In genomic region chr1:3468236-3469103, GRCh38 we compare ENCODE assay signal across 25 cellular contexts. TPM values are rescaled to one million over a fixed set of nuclear protein-coding genes. Genes with fewer than 3 reads are reported as not detected.
DNase-seq lines count a peak whose midpoint lies in the region; ATAC-seq, FAIRE-seq and TF ChIP-seq lines count a peak whose summit lies in the region.
"Had no signal": no experiment of that assay in that cellular context is flagged by ENCODE, and none has a peak within 500 bp of the region (broad histone marks: within the 10 kb centered on the region; RNA-seq: fewer than 3 reads in every experiment).

No MANE protein-coding gene starts in this region.

- no peak overlapping the region for H3K4me2 ChIP-seq in HepG2 (ENCODE audit: low read depth, low read length)

- TF ChIP-seq EP300 in HepG2 (IDR thresholded peaks at IDR 0.05; ENCODE audit: low read depth in 2 of 2, low read length in 2 of 2) (no peak), HepG2 (CRISPR knock-in tag; IDR thresholded peaks at IDR 0.05; ENCODE audit: borderline replicate concordance) (no peak)

- H2AFZ ChIP-seq in HepG2 (ENCODE audit: low read length), result no peak overlapping the region

- no peak overlapping the region for H3K4me3 Mint-ChIP-seq in activated CD4-positive, alpha-beta T cell treated with anti-CD3 and anti-CD28 coated beads for 36 hours
- no peak overlapping the region for H3K4me3 Mint-ChIP-seq in HFFc6
- H3K4me3 Mint-ChIP-seq: activated CD4-positive, alpha-beta memory T cell treated with anti-CD3 and anti-CD28 coated beads, Interleukin-2, amount 10 ng/mL, durations not matched to agents 7 days and 5 days; mesothelial cell of epicardium; naive thymus-derived CD4-positive, alpha-beta T cell had no signal

- H3K4me3 ChIP-seq in HepG2 (replicated peaks in 1 of 3; ENCODE audit: insufficient read depth in 1 of 3, low read depth in 2 of 3, low read length in 3 of 3), result no peak overlapping the region
- no peak overlapping the region for H3K4me3 ChIP-seq in spleen
- H3K4me3 ChIP-seq: upper lobe of left lung had no signal

- no peak for ATAC-seq in activated CD4-positive, alpha-beta T cell treated with anti-CD3 and anti-CD28 coated beads for 36 hours
- ATAC-seq in esophagus mucosa (peak; percentile 33), HepG2 (no peak)
- ATAC-seq: naive thymus-derived CD4-positive, alpha-beta T cell had no signal

- no TSS peak for BruUV-seq in HepG2 (replicated peaks; lab: Mats Ljungman, UMichigan)

- CTCF ChIA-PET in activated CD4-positive, alpha-beta T cell treated with anti-CD3 and anti-CD28 coated beads for 36 hours (lab: Charles Lee), result no interaction called here
- CTCF ChIA-PET in HepG2 (lab: Yijun Ruan, JAX; ENCODE audit: low intra/inter-chr PET ratio, low total read pairs), result no interaction called here

- TF ChIP-seq POLR2A in HepG2 (IDR thresholded peaks at IDR 0.05; ENCODE audit: insufficient read depth in 1 of 2, low read depth in 2 of 2, low read length in 2 of 2) (no peak), spleen (IDR thresholded peaks at IDR 0.05) (no peak)

- no peak for TF ChIP-seq CTCF in HepG2 (CRISPR knock-in tag; IDR thresholded peaks at IDR 0.05)
- no peak for TF ChIP-seq CTCF in spleen (IDR thresholded peaks at IDR 0.05 in 8 of 11, conservative IDR thresholded peaks at IDR 0.05 in 3 of 11)
- no peak for TF ChIP-seq CTCF in HFFc6 (IDR thresholded peaks at IDR 0.05)

- peaks cover 26% of the 10 kb centered on the region for H3K4me1 ChIP-seq in HepG2 (ENCODE audit: insufficient read depth, low read length)
- peaks cover 0 to 26% (median 8%) of the 10 kb centered on the region in 6 donors for H3K4me1 ChIP-seq in spleen
- H3K4me1 ChIP-seq: upper lobe of left lung had no signal

- H3K9me3 ChIP-seq in HepG2 (ENCODE audit: low read length) (no peaks in the 10 kb centered on the region), spleen (no peaks in the 10 kb centered on the region)
- H3K9me3 ChIP-seq: upper lobe of left lung had no signal

- WGBS in HepG2 (ENCODE audit: low lambda C conversion rate), result 96% methylated on average over 16 of the region's 34 CpGs
- 78 to 86% (median 82%) methylated on average over 22 to 34 of the region's 34 CpGs for WGBS in spleen, 5 donors

- no peaks in the 10 kb centered on the region for H3K79me2 ChIP-seq in HepG2 (ENCODE audit: insufficient read depth, low read length)

- no peak for TF ChIP-seq RAD21 in HepG2 (CRISPR knock-in tag; IDR thresholded peaks at IDR 0.05)

- H3K27ac Mint-ChIP-seq in activated CD4-positive, alpha-beta T cell treated with anti-CD3 and anti-CD28 coated beads for 36 hours, result no peak overlapping the region
- H3K27ac Mint-ChIP-seq in HFFc6, result no peak overlapping the region
- H3K27ac Mint-ChIP-seq: activated CD4-positive, alpha-beta memory T cell treated with anti-CD3 and anti-CD28 coated beads, Interleukin-2, amount 10 ng/mL, durations not matched to agents 7 days and 5 days; mesothelial cell of epicardium; naive thymus-derived CD4-positive, alpha-beta T cell had no signal

- H3K27me3 Mint-ChIP-seq in activated CD4-positive, alpha-beta T cell treated with anti-CD3 and anti-CD28 coated beads for 36 hours, result no peaks in the 10 kb centered on the region
- H3K27me3 Mint-ChIP-seq in HFFc6 (ENCODE audit: insufficient read depth), result peaks cover 12% of the 10 kb centered on the region
- H3K27me3 Mint-ChIP-seq: activated CD4-positive, alpha-beta memory T cell treated with anti-CD3 and anti-CD28 coated beads, Interleukin-2, amount 10 ng/mL, durations not matched to agents 7 days and 5 days had no signal

- H3K27me3 ChIP-seq in HepG2 (ENCODE audit: control insufficient read depth in 1 of 2, insufficient read depth in 2 of 2, low read length in 2 of 2), result no peaks in the 10 kb centered on the region
- peaks cover 0 to 24% (median 0%) of the 10 kb centered on the region in 7 donors for H3K27me3 ChIP-seq in spleen (replicated peaks in 1 of 7)
- H3K27me3 ChIP-seq: brain microvascular endothelial cell, upper lobe of left lung had no signal

- intact Hi-C loops in activated CD4-positive, alpha-beta T cell treated with anti-CD3 and anti-CD28 coated beads for 36 hours (cut with DNase I, micrococcal nuclease), result no loop called here
- intact Hi-C loops in HepG2 (cut with micrococcal nuclease; ENCODE audit: unreplicated experiment), result no loop called here
- intact Hi-C loops in spleen (cut with DNase I; ENCODE audit: low total_unique reads), result no loop called here

- H3K27ac ChIP-seq in HepG2 (ENCODE audit: extremely low read length, insufficient read depth, low read length), result no peak overlapping the region
- H3K27ac ChIP-seq in spleen, result no peak overlapping the region
- H3K27ac ChIP-seq: 22Rv1, brain microvascular endothelial cell, upper lobe of left lung had no signal

- no peak overlapping the region for H3K9ac ChIP-seq in HepG2 (ENCODE audit: insufficient read depth, low read depth, low read length)

- no peaks in the 10 kb centered on the region for H3K9me3 Mint-ChIP-seq in activated CD4-positive, alpha-beta T cell treated with anti-CD3 and anti-CD28 coated beads for 36 hours (ENCODE audit: low read depth)
- no peaks in the 10 kb centered on the region for H3K9me3 Mint-ChIP-seq in HFFc6
- H3K9me3 Mint-ChIP-seq: activated CD4-positive, alpha-beta memory T cell treated with anti-CD3 and anti-CD28 coated beads, Interleukin-2, amount 10 ng/mL, durations not matched to agents 7 days and 5 days; mesothelial cell of epicardium; naive thymus-derived CD4-positive, alpha-beta T cell had no signal

- in situ Hi-C loops in HepG2 (cut with HindIII; ENCODE audit: extremely low pct_ligation_motif_present, low pct_unique_long_range_greater_than_20kb), result no loop called here

- H3K36me3 Mint-ChIP-seq in activated CD4-positive, alpha-beta T cell treated with anti-CD3 and anti-CD28 coated beads for 36 hours (ENCODE audit: low read depth), result no peaks in the 10 kb centered on the region
- H3K36me3 Mint-ChIP-seq in HFFc6 (ENCODE audit: low read depth), result no peaks in the 10 kb centered on the region
- H3K36me3 Mint-ChIP-seq: mesothelial cell of epicardium; naive thymus-derived CD4-positive, alpha-beta T cell had no signal

- FAIRE-seq in HepG2 (lab: Jason Lieb, UNC), result no peak
- FAIRE-seq: colon, frontal cortex, G401.6, islet of Langerhans had no signal

- H3K4me1 Mint-ChIP-seq in activated CD4-positive, alpha-beta T cell treated with anti-CD3 and anti-CD28 coated beads for 36 hours, result no peaks in the 10 kb centered on the region
- H3K4me1 Mint-ChIP-seq in HFFc6 (ENCODE audit: low read depth), result peaks cover 15% of the 10 kb centered on the region
- H3K4me1 Mint-ChIP-seq: activated CD4-positive, alpha-beta memory T cell treated with anti-CD3 and anti-CD28 coated beads, Interleukin-2, amount 10 ng/mL, durations not matched to agents 7 days and 5 days had no signal

- peak; percentile 5 for DNase-seq in activated CD4-positive, alpha-beta T cell treated with anti-CD3 and anti-CD28 coated beads for 36 hours
- DNase-seq in activated CD4-positive, alpha-beta T cell treated with anti-CD3 and anti-CD28 coated beads, Interleukin-2, amount 50 U/mL, for 4 hours, result no peak
- DNase-seq in HepG2 (ENCODE audit: low spot score), result no peak
- peak; percentile 69 for DNase-seq in spleen
- DNase-seq in NCI-H2227 (lab: John Stamatoyannopoulos, UW; ENCODE audit: unreplicated experiment), result no peak
- DNase-seq in medulla oblongata (ENCODE audit: extremely low spot score), result no peak
- DNase-seq in HFFc6, result no peak
- DNase-seq: activated CD4-positive, alpha-beta memory T cell treated with anti-CD3 and anti-CD28 coated beads, Interleukin-2, amount 10 ng/mL, durations not matched to agents 7 days and 5 days; activated effector memory CD4-positive, alpha-beta T cell treated with anti-CD3 and anti-CD28 coated beads, Interleukin-2, amount 50 U/mL, for 16 hours; brain microvascular endothelial cell; DMS153; effector CD8-positive, alpha-beta T cell; naive thymus-derived CD4-positive, alpha-beta T cell; NCI-H1105; NCI-H2081; OCI-M1; SHP77 treated with DMSO at 0.1 percent for 48 hours had no signal

- POLR2A ChIA-PET in activated CD4-positive, alpha-beta T cell treated with anti-CD3 and anti-CD28 coated beads for 36 hours (lab: Charles Lee), result no interaction called here
- POLR2A ChIA-PET in HepG2 (lab: Yijun Ruan, JAX), result interaction anchor here (1.9 kb wide), 1 partner anchor 11 kb away, joined by 7 read pairs; no protein-coding TSS in a partner anchor

- no peaks in the 10 kb centered on the region for H4K20me1 ChIP-seq in HepG2 (ENCODE audit: insufficient read depth, low read length)

- H3K36me3 ChIP-seq in HepG2 (replicated peaks in 1 of 2; ENCODE audit: control insufficient read depth in 1 of 2, insufficient read depth in 2 of 2, low read length in 2 of 2) (peaks cover 9 to 13% of the 10 kb centered on the region in 2 experiments; a peak in 3 of 5 replicates), spleen (no peaks in the 10 kb centered on the region)
- H3K36me3 ChIP-seq: brain microvascular endothelial cell had no signal

RNA-seq across cellular contexts. Expression of gene ARHGEF16, which starts 14.0 kb away (rescaled TPM):
- total RNA-seq in activated CD4-positive, alpha-beta T cell treated with anti-CD3 and anti-CD28 coated beads for 36 hours, result not detected
- total RNA-seq in esophagus mucosa (19.9 TPM), HepG2 (2016; rRNA removed; fragmentation: Illumina TruSeq; extraction: Trizol) (15.9 and 20.3 TPM in 2 replicates), spleen (1 to 10 TPM in 4 of 7 donors, under 1 TPM in 3; 0.23 to 1.6 (median 1.1) TPM)
- total RNA-seq in HepG2 (2016; cell fraction: cytosol; rRNA removed; fragmentation: Illumina TruSeq; extraction: Trizol; ENCODE audit: low read depth), result 6.0 and 6.6 TPM in 2 replicates
- total RNA-seq in HepG2 (2016; cell fraction: insoluble cytoplasmic fraction; rRNA removed; fragmentation: Illumina TruSeq; extraction: Trizol), result 14.5 and 24.2 TPM in 2 replicates
- total RNA-seq in HepG2 (2016; cell fraction: membrane; rRNA removed; fragmentation: Illumina TruSeq; extraction: Trizol), result 7.4 and 7.6 TPM in 2 replicates
- 21.4 and 22.0 TPM in 2 replicates for total RNA-seq in HepG2 (2016; cell fraction: nucleus; rRNA removed; fragmentation: Illumina TruSeq; extraction: Trizol)
- polyA plus RNA-seq in HepG2 (2011; rRNA removed) (39.9 and 59.7 TPM in 2 replicates), spleen (1 to 10 TPM in 1 of 3 donors, under 1 TPM in 2; 0.29 to 1.5 (median 0.43) TPM)
- polyA plus RNA-seq in HepG2 (2011; cell fraction: cytosol; rRNA removed), result 23.3 and 35.8 TPM in 2 replicates
- 382 and 454 TPM in 2 replicates for polyA plus RNA-seq in HepG2 (2011; cell fraction: nucleus; rRNA removed)
- polyA plus RNA-seq in HepG2 (2012), result 19.7 and 28.0 TPM in 2 replicates
- 2.5 and 2.8 TPM in 2 replicates for polyA plus RNA-seq in HepG2 (2016; cell fraction: cytosol; fragmentation: Illumina TruSeq; extraction: Trizol; ENCODE audit: low read depth)
- polyA plus RNA-seq in HepG2 (2016; cell fraction: insoluble cytoplasmic fraction; fragmentation: Illumina TruSeq; extraction: Trizol; ENCODE audit: low read depth), result 12.5 and 17.8 TPM in 2 replicates
- 4.2 and 4.8 TPM in 2 replicates for polyA plus RNA-seq in HepG2 (2016; cell fraction: membrane; fragmentation: Illumina TruSeq; extraction: Trizol; ENCODE audit: low read depth)
- 58.7 and 59.2 TPM in 2 replicates for polyA plus RNA-seq in HepG2 (2016; cell fraction: nucleus; fragmentation: Illumina TruSeq; extraction: Trizol; ENCODE audit: insufficient read depth, low read depth)
- polyA minus RNA-seq in HepG2 (2011; rRNA and poly(A)+ RNA removed; ENCODE audit: low replicate concordance), result 30.5 and 69.1 TPM in 2 replicates
- 13.4 and 17.4 TPM in 2 replicates for polyA minus RNA-seq in HepG2 (2011; cell fraction: cytosol; rRNA and poly(A)+ RNA removed)
- 38.4 and 41.6 TPM in 2 replicates for polyA minus RNA-seq in HepG2 (2011; cell fraction: nucleus; rRNA and poly(A)+ RNA removed)
- under 1 TPM in 3 of 6 experiments, not detected in 3; 0.08 to 0.18 (median 0.17) TPM for total RNA-seq in HFFc6 (2021; fragmentation: NEBNext Ultra II Directional; extraction: Animal tissue kit (Norgen Biotek cat#: 25700))
- total RNA-seq: activated CD4-positive, alpha-beta memory T cell treated with anti-CD3 and anti-CD28 coated beads, Interleukin-2, amount 10 ng/mL, durations not matched to agents 7 days and 5 days; frontal cortex had no signal
- polyA plus RNA-seq: naive thymus-derived CD4-positive, alpha-beta T cell had no signal

Comparison
In these comparisons a context has a peak if more than half of its experiments do, and no peak if none do; other contexts are left out.
1. DNase-seq: peak in activated CD4-positive, alpha-beta T cell treated with anti-CD3 and anti-CD28 coated beads for 36 hours (single experiment) and spleen (single experiment); none in activated CD4-positive, alpha-beta T cell treated with anti-CD3 and anti-CD28 coated beads, Interleukin-2, amount 50 U/mL, for 4 hours (0 of 2), HepG2 (single experiment), NCI-H2227 (single experiment), medulla oblongata (single experiment) and HFFc6 (single experiment).